In the genomic region with DNA sequence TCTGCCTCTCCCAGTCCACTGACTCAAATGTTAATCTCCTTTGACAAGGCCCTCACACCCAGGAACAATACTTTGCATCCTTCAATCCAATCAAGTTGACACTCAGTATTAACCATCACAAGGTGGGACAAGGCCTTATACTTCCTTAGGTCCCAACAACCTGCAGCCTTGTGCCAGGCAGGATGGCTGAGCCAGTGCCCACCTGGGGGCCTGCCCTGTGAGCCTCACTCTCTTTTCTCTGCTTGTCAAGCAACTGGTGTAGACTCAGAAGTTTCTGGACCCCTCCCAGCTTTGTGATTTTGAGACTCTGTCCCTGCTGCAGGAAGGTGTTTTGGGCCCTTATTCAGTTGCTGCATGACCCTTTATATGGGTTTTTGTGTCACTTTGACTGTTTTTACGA, we compare ENCODE assay signal across 35 cellular contexts.
"Had no signal": no experiment of that assay in that cellular context is flagged by ENCODE, and none has a peak within 500 bp of the region (broad histone marks: within the 10 kb centered on the region; RNA-seq: fewer than 3 reads in every experiment).

No MANE protein-coding gene starts in this region.

- H3K27me3 Mint-ChIP-seq: activated CD4-positive, alpha-beta T cell treated with anti-CD3 and anti-CD28 coated beads, Interleukin-2, amount 10 ng/mL, durations not matched to agents 24 days and 14 days had no signal

- H3K27ac ChIP-seq: adrenal gland, body of pancreas, brain microvascular endothelial cell, breast epithelium, VCaP had no signal

- H3K36me3 ChIP-seq: adrenal gland, brain microvascular endothelial cell, breast epithelium had no signal

- H3K27ac Mint-ChIP-seq: activated B cell treated with CpG ODN at 0.5 μM for 24 hours; activated CD4-positive, alpha-beta memory T cell treated with anti-CD3 and anti-CD28 coated beads for 36 hours; activated CD4-positive, alpha-beta T cell treated with anti-CD3 and anti-CD28 coated beads, Interleukin-2, amount 10 ng/mL, durations not matched to agents 24 days and 14 days; activated CD8-positive, alpha-beta T cell treated with anti-CD3 and anti-CD28 coated beads for 36 hours; activated naive CD4-positive, alpha-beta T cell treated with anti-CD3 and anti-CD28 coated beads for 36 hours; activated naive CD4-positive, alpha-beta T cell treated with anti-CD3 and anti-CD28 coated beads, Interleukin-2, amount 50 U/mL, for 72 hours; activated naive CD8-positive, alpha-beta T cell treated with anti-CD3 and anti-CD28 coated beads for 36 hours; activated T-cell treated with anti-CD3 and anti-CD28 coated beads, Interleukin-2, amount 50 U/mL, for 72 hours; activated T-helper 1 cell treated with anti-CD3 and anti-CD28 coated beads, Interleukin-12 subunit alpha, Interleukin-12 subunit beta, Interleukin-2, Interleukin-4 antibody, amounts not matched to agents 30 ng/mL and 10 ng/mL and 1 ng/mL, durations not matched to agents 14 hours and 24 hours and 36 hours; activated T-helper 17 cell treated with anti-CD3 and anti-CD28 coated beads, Interleukin-2, amount 50 U/mL, for 72 hours; T-helper 1 cell treated with Interleukin-12 subunit alpha and Interleukin-12 subunit beta and Interleukin-4 antibody, amounts not matched to agents 30 μg/mL and 1 μg/mL, for 36 hours; T-helper 2 cell treated with Interferon-gamma antibody and Interleukin-4, amounts not matched to agents 5 μg/mL and 100 μg/mL, for 36 hours had no signal

- H3K4me1 ChIP-seq: adrenal gland, body of pancreas, breast epithelium had no signal

- H3K4me3 Mint-ChIP-seq: activated B cell treated with CpG ODN at 0.5 μM for 24 hours; activated CD4-positive, alpha-beta memory T cell treated with anti-CD3 and anti-CD28 coated beads for 36 hours; activated CD4-positive, alpha-beta T cell treated with anti-CD3 and anti-CD28 coated beads, Interleukin-2, amount 10 ng/mL, durations not matched to agents 24 days and 14 days; activated CD8-positive, alpha-beta T cell treated with anti-CD3 and anti-CD28 coated beads for 36 hours; activated naive CD4-positive, alpha-beta T cell treated with anti-CD3 and anti-CD28 coated beads for 36 hours; activated naive CD8-positive, alpha-beta T cell treated with anti-CD3 and anti-CD28 coated beads for 36 hours; activated T-cell treated with anti-CD3 and anti-CD28 coated beads, Interleukin-2, amount 50 U/mL, for 4 hours; activated T-cell treated with anti-CD3 and anti-CD28 coated beads, Interleukin-2, amount 50 U/mL, for 72 hours; activated T-helper 1 cell treated with anti-CD3 and anti-CD28 coated beads, Interleukin-12 subunit alpha, Interleukin-12 subunit beta, Interleukin-2, Interleukin-4 antibody, amounts not matched to agents 30 ng/mL and 10 ng/mL and 1 ng/mL, durations not matched to agents 14 hours and 24 hours and 36 hours; activated T-helper 17 cell treated with anti-CD3 and anti-CD28 coated beads, Interleukin-2, amount 50 U/mL, for 72 hours; T-helper 1 cell treated with Interleukin-12 subunit alpha and Interleukin-12 subunit beta and Interleukin-4 antibody, amounts not matched to agents 30 μg/mL and 1 μg/mL, for 36 hours; T-helper 2 cell treated with Interferon-gamma antibody and Interleukin-4, amounts not matched to agents 5 μg/mL and 100 μg/mL, for 36 hours had no signal

- ATAC-seq: activated CD8-positive, alpha-beta T cell treated with anti-CD3 and anti-CD28 coated beads for 36 hours; activated naive CD4-positive, alpha-beta T cell treated with anti-CD3 and anti-CD28 coated beads, Interleukin-2, amount 50 U/mL, for 72 hours; activated T-cell treated with anti-CD3 and anti-CD28 coated beads, Interleukin-2, amount 50 U/mL, for 4 hours; activated T-cell treated with anti-CD3 and anti-CD28 coated beads, Interleukin-2, amount 50 U/mL, for 72 hours; activated T-helper 17 cell treated with anti-CD3 and anti-CD28 coated beads, Interleukin-2, amount 50 U/mL, for 72 hours; body of pancreas had no signal

- H3K27me3 ChIP-seq: adrenal gland, body of pancreas, brain microvascular endothelial cell, breast epithelium had no signal

- H3K9me3 ChIP-seq: adrenal gland had no signal

- DNase-seq: activated B cell treated with CpG ODN at 0.5 μM for 24 hours; activated CD4-positive, alpha-beta memory T cell treated with anti-CD3 and anti-CD28 coated beads for 36 hours; activated CD4-positive, alpha-beta T cell treated with anti-CD3 and anti-CD28 coated beads for 4 hours; activated CD4-positive, alpha-beta T cell treated with anti-CD3 and anti-CD28 coated beads, Interleukin-2, amount 10 ng/mL, durations not matched to agents 24 days and 14 days; activated CD4-positive, alpha-beta T cell treated with anti-CD3 and anti-CD28 coated beads, Interleukin-2, amount 50 U/mL, for 1 hour; activated CD4-positive, alpha-beta T cell treated with anti-CD3 and anti-CD28 coated beads, Interleukin-2, amount 50 U/mL, for 4 hours; activated CD4-positive, CD25-positive, alpha-beta regulatory T cell treated with anti-CD3 and anti-CD28 coated beads, Interleukin-2, amount 50 U/mL, for 72 hours; activated CD8-positive, alpha-beta memory T cell treated with anti-CD3 and anti-CD28 coated beads, Interleukin-2, amount 50 U/mL, for 4 hours; activated CD8-positive, alpha-beta T cell treated with anti-CD3 and anti-CD28 coated beads for 36 hours; activated effector memory CD4-positive, alpha-beta T cell treated with anti-CD3 and anti-CD28 coated beads, Interleukin-2, amount 50 U/mL, for 16 hours; activated gamma-delta T cell treated with Interleukin-2 at 50 U/mL for 16 hours; activated naive CD4-positive, alpha-beta T cell; activated naive CD4-positive, alpha-beta T cell treated with anti-CD3 and anti-CD28 coated beads for 36 hours; activated naive CD4-positive, alpha-beta T cell treated with anti-CD3 and anti-CD28 coated beads, Interleukin-2, amount 50 U/mL, for 16 hours; activated naive CD8-positive, alpha-beta T cell treated with anti-CD3 and anti-CD28 coated beads for 36 hours; activated T-cell treated with anti-CD3 and anti-CD28 coated beads for 4 hours; activated T-cell treated with anti-CD3 and anti-CD28 coated beads, Interleukin-2, amount 50 U/mL, for 1 hour; activated T-cell treated with anti-CD3 and anti-CD28 coated beads, Interleukin-2, amount 50 U/mL, for 4 hours; activated T-cell treated with anti-CD3 and anti-CD28 coated beads, Interleukin-2, amount 50 U/mL, for 72 hours; adrenal gland; amniotic stem cell; aorta; body of pancreas; brain microvascular endothelial cell; central memory CD4-positive, alpha-beta T cell; T-helper 1 cell; T-helper 2 cell; T-helper 9 cell had no signal

- H3K36me3 Mint-ChIP-seq: activated CD4-positive, alpha-beta memory T cell treated with anti-CD3 and anti-CD28 coated beads for 36 hours; activated naive CD8-positive, alpha-beta T cell treated with anti-CD3 and anti-CD28 coated beads for 36 hours had no signal

- H3K4me1 Mint-ChIP-seq: activated B cell treated with CpG ODN at 0.5 μM for 24 hours; activated CD4-positive, alpha-beta T cell treated with anti-CD3 and anti-CD28 coated beads, Interleukin-2, amount 10 ng/mL, durations not matched to agents 24 days and 14 days; activated naive CD8-positive, alpha-beta T cell treated with anti-CD3 and anti-CD28 coated beads for 36 hours; activated T-helper 17 cell treated with anti-CD3 and anti-CD28 coated beads, Interleukin-2, amount 50 U/mL, for 72 hours had no signal

- H3K4me3 ChIP-seq: adrenal gland, body of pancreas, breast epithelium had no signal
